In the genomic region with DNA sequence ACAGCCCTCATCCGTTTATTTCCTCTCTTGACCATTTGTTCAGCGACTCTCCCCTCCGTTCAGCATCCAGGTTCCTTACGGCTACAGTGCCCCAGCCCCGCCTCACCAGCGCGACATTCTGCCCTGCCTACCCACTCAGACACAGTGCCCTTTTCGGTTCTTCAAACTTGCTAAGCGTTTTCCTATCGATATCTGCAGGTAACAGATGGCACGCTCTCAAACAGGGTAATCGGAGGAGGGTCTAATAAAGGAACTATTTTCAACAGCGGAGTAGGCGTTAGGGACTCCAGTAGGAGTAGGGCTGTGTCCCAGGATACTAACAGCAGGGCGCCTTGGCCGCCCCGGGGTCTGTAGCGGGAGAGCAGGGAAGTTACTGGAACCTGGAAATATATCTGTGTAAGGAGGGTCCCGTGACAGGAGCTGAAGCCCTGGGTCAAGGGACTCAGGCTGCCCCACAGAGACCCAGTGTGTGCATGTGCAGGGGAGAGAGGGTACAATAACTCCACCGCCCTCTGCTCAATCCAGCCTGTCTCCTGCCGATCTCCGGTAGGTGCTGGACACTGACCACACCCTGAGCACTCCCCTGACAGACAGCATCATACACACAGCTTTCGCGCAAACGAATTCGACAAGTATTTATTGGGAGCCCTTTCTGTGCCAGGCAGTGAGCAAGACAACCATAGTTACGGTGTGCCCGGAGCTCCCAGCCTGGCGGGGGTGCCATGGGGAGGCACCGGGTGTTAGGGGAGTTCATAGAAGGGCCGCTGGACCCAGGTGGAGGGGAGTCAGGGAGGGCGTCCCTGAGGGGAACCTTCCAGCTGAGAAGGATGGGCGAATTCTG, we compare ENCODE assay signal across 8 cellular contexts.
DNase-seq lines count a peak whose midpoint lies in the region; ATAC-seq and TF ChIP-seq lines count a peak whose summit lies in the region.

No MANE protein-coding gene starts in this region.

- H3K36me3 ChIP-seq in rectal smooth muscle tissue (ENCODE audit: control insufficient read depth, insufficient read depth, low read length), result no peaks in the 10 kb centered on the region

- no peak for TF ChIP-seq CTCF in epithelial cell of esophagus (IDR thresholded peaks at IDR 0.05; ENCODE audit: insufficient read depth, low read depth, low read length, missing control alignments)

- no peaks in the 10 kb centered on the region for H3K4me1 ChIP-seq in rectal smooth muscle tissue (ENCODE audit: control insufficient read depth, insufficient read depth, low read length)

- no peak overlapping the region for H3K9ac ChIP-seq in rectal smooth muscle tissue (ENCODE audit: low read length)

- DNase-seq in DMS53 (lab: John Stamatoyannopoulos, UW) (peak; percentile 61), DMS53 treated with DMSO at 0.1 percent for 48 hours (lab: John Stamatoyannopoulos, UW; ENCODE audit: unreplicated experiment) (no peak), NCI-H748 (lab: John Stamatoyannopoulos, UW; ENCODE audit: unreplicated experiment) (peak; percentile 59), epithelial cell of esophagus (ENCODE audit: low read depth) (no peak), middle frontal gyrus (ENCODE audit: extremely low spot score, low spot score) (no peak)

- peaks cover 39% of the 10 kb centered on the region for H3K27me3 ChIP-seq in rectal smooth muscle tissue (ENCODE audit: control insufficient read depth, insufficient read depth, low read length)

- ATAC-seq in GM21515 (IDR thresholded peaks at IDR 0.05; ENCODE audit: unreplicated experiment), result no peak
- no peak for ATAC-seq in HG03432 (IDR thresholded peaks at IDR 0.05; ENCODE audit: unreplicated experiment)

- H3K4me3 ChIP-seq in epithelial cell of esophagus (ENCODE audit: low read length) (peak overlapping the region; percentile 16), rectal smooth muscle tissue (ENCODE audit: low read length) (peak overlapping the region; percentile 67)

- H3K27ac ChIP-seq in rectal smooth muscle tissue (ENCODE audit: low read depth, low read length), result no peak overlapping the region

Comparison
In these comparisons a context has a peak if more than half of its experiments do, and no peak if none do; other contexts are left out.
1. DNase-seq: peak in DMS53 (single experiment) and NCI-H748 (single experiment); none in DMS53 treated with DMSO at 0.1 percent for 48 hours (single experiment), epithelial cell of esophagus (single experiment) and middle frontal gyrus (single experiment).